ENCODE assay signal across 10 cellular contexts in genomic region chr5:104540448-104540847, GRCh38.
DNase-seq lines count a peak whose midpoint lies in the region; ATAC-seq and TF ChIP-seq lines count a peak whose summit lies in the region.
"Had no signal": no experiment of that assay in that cellular context is flagged by ENCODE, and none has a peak within 500 bp of the region (broad histone marks: within the 10 kb centered on the region; RNA-seq: fewer than 3 reads in every experiment).

No MANE protein-coding gene starts in this region.

- no peak for TF ChIP-seq POLR2A in HCT116 (IDR thresholded peaks at IDR 0.05; ENCODE audit: borderline replicate concordance, extremely low read depth, insufficient read depth, insufficient read length)
- TF ChIP-seq POLR2A in tibial nerve (IDR thresholded peaks at IDR 0.05): no peak

- H3K27me3 ChIP-seq in HCT116 (ENCODE audit: insufficient read depth, low read length) (no peaks in the 10 kb centered on the region), tibial nerve (no peaks in the 10 kb centered on the region)

- H3K79me2 ChIP-seq in HCT116 (ENCODE audit: insufficient read depth, low read length): no peaks in the 10 kb centered on the region

- POLR2A ChIA-PET in HCT116 (lab: Charles Lee): no interaction called here

- RAD21 ChIA-PET in HCT116 (lab: Charles Lee; ENCODE audit: low non-redundant PET in 1 of 2, low total read pairs in 2 of 2, uncharacterized antibody in 2 of 2, unreplicated experiment in 2 of 2): no interaction called here

- H4K20me1 ChIP-seq in HCT116 (ENCODE audit: insufficient read depth): no peaks in the 10 kb centered on the region

- peak overlapping the region; percentile 41 for H3K4me2 ChIP-seq in HCT116 (ENCODE audit: low read length)
- H3K4me2 ChIP-seq: KMS-11 had no signal

- no TSS peak for BruUV-seq in HCT116 (replicated peaks; lab: Mats Ljungman, UMichigan)

- no peak overlapping the region for H3K4me3 ChIP-seq in HCT116 (replicated peaks in 1 of 2; ENCODE audit: low read depth in 1 of 2, low read length in 2 of 2)
- no peak overlapping the region for H3K4me3 ChIP-seq in epithelial cell of esophagus (ENCODE audit: low read length)
- no peak overlapping the region for H3K4me3 ChIP-seq in tibial nerve

- H3K9me3 ChIP-seq in HCT116 (ENCODE audit: control insufficient read depth in 1 of 2, insufficient read depth in 1 of 2, low read depth in 1 of 2, low read length in 2 of 2) (no peaks in the 10 kb centered on the region), tibial nerve (no peaks in the 10 kb centered on the region)

- peak overlapping the region; percentile 73 for H2AFZ ChIP-seq in HCT116 (ENCODE audit: low read depth, low read length, poor library complexity, severe bottlenecking)

- H3K27ac ChIP-seq in HCT116 (ENCODE audit: low read depth, low read length) (peak overlapping the region; percentile 37), tibial nerve (no peak overlapping the region)
- H3K27ac ChIP-seq: KMS-11 had no signal

- no peak for TF ChIP-seq EP300 in tibial nerve (IDR thresholded peaks at IDR 0.05)

- no peak for TF ChIP-seq CTCF in HCT116 (IDR thresholded peaks at IDR 0.05 in 2 of 3, conservative IDR thresholded peaks at IDR 0.05 in 1 of 3; ENCODE audit: borderline replicate concordance in 1 of 3, insufficient read depth in 1 of 3, low read depth in 2 of 3, low read length in 2 of 3)
- no peak for TF ChIP-seq CTCF in epithelial cell of esophagus (IDR thresholded peaks at IDR 0.05; ENCODE audit: insufficient read depth, low read depth, low read length, missing control alignments)
- no peak for TF ChIP-seq CTCF in tibial nerve (IDR thresholded peaks at IDR 0.05)

- DNase-seq in HCT116 (ENCODE audit: low read depth, low spot score) (peak; percentile 40), NCI-H69 (lab: John Stamatoyannopoulos, UW) (peak; percentile 88), epithelial cell of esophagus (ENCODE audit: low read depth) (peak; percentile 32), renal cortical epithelial cell (ENCODE audit: low read depth) (peak; percentile 19), GM03348 (ENCODE audit: low spot score) (no peak), tibial nerve (ENCODE audit: low spot score in 2 of 2) (no peak)
- DNase-seq: activated naive CD4-positive, alpha-beta T cell treated with Interleukin-2 at 50 U/mL for 16 hours had no signal

- no peaks in the 10 kb centered on the region for H3K36me3 ChIP-seq in HCT116 (ENCODE audit: control insufficient read depth in 1 of 2, insufficient read depth in 2 of 2, low read length in 2 of 2)
- H3K36me3 ChIP-seq in tibial nerve: no peaks in the 10 kb centered on the region

- H3K9me2 ChIP-seq in HCT116 (ENCODE audit: insufficient read depth): no peaks in the 10 kb centered on the region

- ATAC-seq in HCT116 (no peak), HG02678 (IDR thresholded peaks at IDR 0.05; ENCODE audit: unreplicated experiment) (no peak), GM18868 (IDR thresholded peaks at IDR 0.05; ENCODE audit: unreplicated experiment) (no peak)

- no peak overlapping the region for H3K9ac ChIP-seq in HCT116 (ENCODE audit: low read length)
- H3K9ac ChIP-seq: KMS-11 had no signal

- CTCF ChIA-PET in HCT116 (lab: Charles Lee): interaction anchor here (1.0 kb wide), 1 partner anchor 27 kb away, joined by 3 read pairs; no protein-coding TSS in a partner anchor

- TF ChIP-seq RAD21 in HCT116 (IDR thresholded peaks at IDR 0.05; ENCODE audit: low read depth): no peak

- peaks cover 22 to 27% of the 10 kb centered on the region in 2 experiments for H3K4me1 ChIP-seq in HCT116 (ENCODE audit: control insufficient read depth in 1 of 2, insufficient read depth in 2 of 2, low read length in 2 of 2)
- peaks cover 0 to 22% (median 2%) of the 10 kb centered on the region in 4 donors for H3K4me1 ChIP-seq in tibial nerve

- intact Hi-C loops in HCT116 (cut with micrococcal nuclease): no loop called here

- WGBS in tibial nerve, 2 donors: 0 to 6% methylated on average over 1 of the region's 1 CpG

TF ChIP-seq in HCT116, 20 proteins besides CTCF, POLR2A, EP300 and RAD21:
- TF ChIP-seq CBX3 (IDR thresholded peaks at IDR 0.05; ENCODE audit: low read depth): 0 out of 2 replicates have a peak, but pooled peaks have one; percentile 11
- TF ChIP-seq, protein P1, sequence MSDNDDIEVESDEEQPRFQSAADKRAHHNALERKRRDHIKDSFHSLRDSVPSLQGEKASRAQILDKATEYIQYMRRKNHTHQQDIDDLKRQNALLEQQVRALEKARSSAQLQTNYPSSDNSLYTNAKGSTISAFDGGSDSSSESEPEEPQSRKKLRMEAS (IDR thresholded peaks at IDR 0.05): no peak
- peak; percentile 34 for TF ChIP-seq SP1 (IDR thresholded peaks at IDR 0.05; ENCODE audit: low read depth)
- peak; percentile 49 for TF ChIP-seq TCF7L2 (IDR thresholded peaks at IDR 0.05; ENCODE audit: borderline replicate concordance, extremely low read depth, insufficient read depth, insufficient read length)

Comparison
In these comparisons a context has a peak if more than half of its experiments do, and no peak if none do; other contexts are left out.
1. DNase-seq: peak in HCT116 (single experiment), NCI-H69 (single experiment), epithelial cell of esophagus (single experiment) and renal cortical epithelial cell (single experiment); none in GM03348 (single experiment) and tibial nerve (0 of 2).